Comparison of ENCODE assay signal across 1 cellular context in the genomic region with DNA sequence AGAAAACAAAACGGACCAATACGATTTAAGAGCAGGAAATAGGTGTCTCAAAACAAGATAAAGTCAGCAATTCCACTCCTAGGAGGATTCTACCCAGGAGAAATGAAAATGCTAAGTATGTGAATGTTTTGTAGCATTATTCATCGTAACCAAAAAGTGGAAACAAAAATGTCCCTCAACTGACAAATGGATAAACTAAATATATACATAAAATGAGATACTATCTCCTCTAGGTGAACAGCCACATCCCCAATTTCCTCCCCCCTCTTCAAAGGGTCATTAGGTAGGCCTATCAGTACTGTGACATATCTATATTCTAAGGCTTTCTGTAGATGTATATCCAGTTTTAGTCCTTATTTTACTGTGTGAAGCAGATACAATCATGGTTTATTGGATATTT.
TF ChIP-seq lines count a peak whose summit lies in the region.

No MANE protein-coding gene starts in this region.

TF ChIP-seq in K562, 482 proteins besides CTCF, POLR2A, EP300 and RAD21 (continued from another document):
- TF ChIP-seq POLR2G (IDR thresholded peaks at IDR 0.05; ENCODE audit: low read depth, low read length) (peak; percentile 52), ZNF436 (CRISPR knock-in tag; IDR thresholded peaks at IDR 0.05) (no peak), CHCHD3 (CRISPR knock-in tag; IDR thresholded peaks at IDR 0.05) (no peak), ZNF584 (CRISPR knock-in tag; IDR thresholded peaks at IDR 0.05; ENCODE audit: low read depth) (no peak), MED1 (CRISPR knock-in tag; IDR thresholded peaks at IDR 0.05; ENCODE audit: borderline replicate concordance) (no peak), NONO (IDR thresholded peaks at IDR 0.05; ENCODE audit: low read depth in 2 of 2, low read length in 1 of 2) (no peak), PTBP1 (IDR thresholded peaks at IDR 0.05; ENCODE audit: low read depth, low read length) (no peak), JUN (IDR thresholded peaks at IDR 0.05; ENCODE audit: borderline replicate concordance, low read depth, low read length) (no peak), JUN (CRISPR knock-in tag; IDR thresholded peaks at IDR 0.05; ENCODE audit: borderline replicate concordance) (no peak), ESRRB (CRISPR knock-in tag; IDR thresholded peaks at IDR 0.05; ENCODE audit: borderline replicate concordance) (no peak), ZNF23 (CRISPR knock-in tag; IDR thresholded peaks at IDR 0.05) (no peak)
- TF ChIP-seq, protein P1, sequence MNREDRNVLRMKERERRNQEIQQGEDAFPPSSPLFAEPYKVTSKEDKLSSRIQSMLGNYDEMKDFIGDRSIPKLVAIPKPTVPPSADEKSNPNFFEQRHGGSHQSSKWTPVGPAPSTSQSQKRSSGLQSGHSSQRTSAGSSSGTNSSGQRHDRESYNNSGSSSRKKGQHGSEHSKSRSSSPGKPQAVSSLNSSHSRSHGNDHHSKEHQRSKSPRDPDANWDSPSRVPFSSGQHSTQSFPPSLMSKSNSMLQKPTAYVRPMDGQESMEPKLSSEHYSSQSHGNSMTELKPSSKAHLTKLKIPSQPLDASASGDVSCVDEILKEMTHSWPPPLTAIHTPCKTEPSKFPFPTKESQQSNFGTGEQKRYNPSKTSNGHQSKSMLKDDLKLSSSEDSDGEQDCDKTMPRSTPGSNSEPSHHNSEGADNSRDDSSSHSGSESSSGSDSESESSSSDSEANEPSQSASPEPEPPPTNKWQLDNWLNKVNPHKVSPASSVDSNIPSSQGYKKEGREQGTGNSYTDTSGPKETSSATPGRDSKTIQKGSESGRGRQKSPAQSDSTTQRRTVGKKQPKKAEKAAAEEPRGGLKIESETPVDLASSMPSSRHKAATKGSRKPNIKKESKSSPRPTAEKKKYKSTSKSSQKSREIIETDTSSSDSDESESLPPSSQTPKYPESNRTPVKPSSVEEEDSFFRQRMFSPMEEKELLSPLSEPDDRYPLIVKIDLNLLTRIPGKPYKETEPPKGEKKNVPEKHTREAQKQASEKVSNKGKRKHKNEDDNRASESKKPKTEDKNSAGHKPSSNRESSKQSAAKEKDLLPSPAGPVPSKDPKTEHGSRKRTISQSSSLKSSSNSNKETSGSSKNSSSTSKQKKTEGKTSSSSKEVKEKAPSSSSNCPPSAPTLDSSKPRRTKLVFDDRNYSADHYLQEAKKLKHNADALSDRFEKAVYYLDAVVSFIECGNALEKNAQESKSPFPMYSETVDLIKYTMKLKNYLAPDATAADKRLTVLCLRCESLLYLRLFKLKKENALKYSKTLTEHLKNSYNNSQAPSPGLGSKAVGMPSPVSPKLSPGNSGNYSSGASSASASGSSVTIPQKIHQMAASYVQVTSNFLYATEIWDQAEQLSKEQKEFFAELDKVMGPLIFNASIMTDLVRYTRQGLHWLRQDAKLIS (CRISPR knock-in tag; IDR thresholded peaks at IDR 0.05) = no peak
- TF ChIP-seq, protein P2, sequence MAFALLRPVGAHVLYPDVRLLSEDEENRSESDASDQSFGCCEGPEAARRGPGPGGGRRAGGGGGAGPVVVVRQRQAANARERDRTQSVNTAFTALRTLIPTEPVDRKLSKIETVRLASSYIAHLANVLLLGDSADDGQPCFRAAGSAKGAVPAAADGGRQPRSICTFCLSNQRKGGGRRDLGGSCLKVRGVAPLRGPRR (CRISPR knock-in tag; IDR thresholded peaks at IDR 0.05) = no peak
- TF ChIP-seq, protein P3, sequence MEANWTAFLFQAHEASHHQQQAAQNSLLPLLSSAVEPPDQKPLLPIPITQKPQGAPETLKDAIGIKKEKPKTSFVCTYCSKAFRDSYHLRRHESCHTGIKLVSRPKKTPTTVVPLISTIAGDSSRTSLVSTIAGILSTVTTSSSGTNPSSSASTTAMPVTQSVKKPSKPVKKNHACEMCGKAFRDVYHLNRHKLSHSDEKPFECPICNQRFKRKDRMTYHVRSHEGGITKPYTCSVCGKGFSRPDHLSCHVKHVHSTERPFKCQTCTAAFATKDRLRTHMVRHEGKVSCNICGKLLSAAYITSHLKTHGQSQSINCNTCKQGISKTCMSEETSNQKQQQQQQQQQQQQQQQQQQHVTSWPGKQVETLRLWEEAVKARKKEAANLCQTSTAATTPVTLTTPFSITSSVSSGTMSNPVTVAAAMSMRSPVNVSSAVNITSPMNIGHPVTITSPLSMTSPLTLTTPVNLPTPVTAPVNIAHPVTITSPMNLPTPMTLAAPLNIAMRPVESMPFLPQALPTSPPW (CRISPR knock-in tag; IDR thresholded peaks at IDR 0.05) = 0 out of 2 replicates have a peak, but pooled peaks have one; percentile 20
- TF ChIP-seq, protein P4, sequence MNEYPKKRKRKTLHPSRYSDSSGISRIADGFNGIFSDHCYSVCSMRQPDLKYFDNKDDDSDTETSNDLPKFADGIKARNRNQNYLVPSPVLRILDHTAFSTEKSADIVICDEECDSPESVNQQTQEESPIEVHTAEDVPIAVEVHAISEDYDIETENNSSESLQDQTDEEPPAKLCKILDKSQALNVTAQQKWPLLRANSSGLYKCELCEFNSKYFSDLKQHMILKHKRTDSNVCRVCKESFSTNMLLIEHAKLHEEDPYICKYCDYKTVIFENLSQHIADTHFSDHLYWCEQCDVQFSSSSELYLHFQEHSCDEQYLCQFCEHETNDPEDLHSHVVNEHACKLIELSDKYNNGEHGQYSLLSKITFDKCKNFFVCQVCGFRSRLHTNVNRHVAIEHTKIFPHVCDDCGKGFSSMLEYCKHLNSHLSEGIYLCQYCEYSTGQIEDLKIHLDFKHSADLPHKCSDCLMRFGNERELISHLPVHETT (CRISPR knock-in tag; conservative IDR thresholded peaks at IDR 0.05 in 1 of 2, IDR thresholded peaks at IDR 0.05 in 1 of 2) = no peak
